8 cellular contexts compared by ENCODE assay signal in genomic region chr1:244653439-244654283, GRCh38. TPM values are rescaled to one million over a fixed set of nuclear protein-coding genes. Genes with fewer than 3 reads are reported as not detected.
DNase-seq lines count a peak whose midpoint lies in the region; ATAC-seq, FAIRE-seq and TF ChIP-seq lines count a peak whose summit lies in the region.

No MANE protein-coding gene starts in this region.

- no peak for FAIRE-seq in H1 (lab: Jason Lieb, UNC)

- H3K4me1 Mint-ChIP-seq in nephron progenitor cell: peaks cover 11% of the 10 kb centered on the region

- H3K36me3 ChIP-seq in H1 (ENCODE audit: control insufficient read depth in 2 of 4, insufficient read depth in 4 of 4, low read length in 3 of 4): peaks cover 0 to 15% (median 4%) of the 10 kb centered on the region in 4 experiments; a peak in 3 of 8 replicates

- H3K27ac ChIP-seq in H1 (ENCODE audit: low read depth, low read length): peak overlapping the region; percentile 74; the same call in 1 of the 2 replicates

- POLR2A ChIA-PET in H1 (lab: Charles Lee; ENCODE audit: partially characterized antibody): interaction anchor here (0.7 to 1.4 kb wide), 11 partner anchors 9 to 192 kb away, joined by 3 to 6 read pairs (median 4); partner anchors contain the start of gene CATSPERE

- peaks cover 2 to 19% (median 11%) of the 10 kb centered on the region in 4 experiments; a peak in 6 of 7 replicates for H3K4me1 ChIP-seq in H1 (replicated peaks in 1 of 4; ENCODE audit: control insufficient read depth in 3 of 4, insufficient read depth in 4 of 4, low read length in 3 of 4)

- H3K36me3 Mint-ChIP-seq in nephron progenitor cell (ENCODE audit: low read depth): peaks cover 24% of the 10 kb centered on the region

- no peak overlapping the region for H2BK15ac ChIP-seq in H1 (ENCODE audit: low read length)

- peak overlapping the region; percentile 83; the same call in 1 of the 2 replicates for H4K8ac ChIP-seq in H1 (ENCODE audit: extremely low read depth, insufficient read depth, low read length)

- no peak overlapping the region for H3K4me3 Mint-ChIP-seq in nephron progenitor cell

- H3K4me3 ChIP-seq in H1 (ENCODE audit: extremely low read depth in 1 of 4, insufficient read depth in 2 of 4, low read depth in 3 of 4, low read length in 4 of 4): peak overlapping the region; percentile 76 to 89 (median 88)

- CTCF ChIA-PET in H1 (lab: Charles Lee; ENCODE audit: partially characterized antibody): interaction anchor here (0.9 to 4.4 kb wide), 3 partner anchors 11 to 49 kb away, joined by 4 to 20 read pairs (median 4); no protein-coding TSS in a partner anchor

- H3K9me3 Mint-ChIP-seq in nephron progenitor cell: peaks cover 8% of the 10 kb centered on the region

- no peak overlapping the region for H3K14ac ChIP-seq in H1 (ENCODE audit: insufficient read length)

- no peaks in the 10 kb centered on the region for H3K27me3 ChIP-seq in H1 (replicated peaks in 1 of 4; ENCODE audit: control insufficient read depth in 3 of 4, extremely low read depth in 1 of 4, insufficient read depth in 3 of 4, low read length in 3 of 4)

- peak overlapping the region; percentile 63 to 87 for H3K4me2 ChIP-seq in H1 (ENCODE audit: insufficient read depth in 1 of 2, low read depth in 2 of 2, low read length in 2 of 2)

- peak overlapping the region; percentile 75 to 88 (median 82) for H3K9ac ChIP-seq in H1 (replicated peaks in 1 of 4; ENCODE audit: extremely low read depth in 1 of 4, low read depth in 3 of 4, low read length in 3 of 4)

- H3K79me2 ChIP-seq in H1 (ENCODE audit: control insufficient read depth in 1 of 2, insufficient read depth in 2 of 2, low read length in 2 of 2): peaks cover 25 to 54% of the 10 kb centered on the region in 2 experiments

- no peak overlapping the region for H2AFZ ChIP-seq in H1 (ENCODE audit: low read length)

- H3K23me2 ChIP-seq in H1 (ENCODE audit: low read depth, low read length): peaks cover 2% of the 10 kb centered on the region; the same call in 1 of the 2 replicates

- ATAC-seq in GM21529 (IDR thresholded peaks at IDR 0.05; ENCODE audit: unreplicated experiment) (no peak), GM19397 (IDR thresholded peaks at IDR 0.05; ENCODE audit: unreplicated experiment) (no peak)

- DNase-seq in NCI-H1092 treated with DMSO at 0.1 percent for 48 hours (lab: John Stamatoyannopoulos, UW) (peak; percentile 20), NCI-H1092 (lab: John Stamatoyannopoulos, UW) (no peak), NCI-H345 (lab: John Stamatoyannopoulos, UW) (peak; percentile 25), H1 (ENCODE audit: low read depth in 1 of 2, low spot score in 2 of 2) (no peak), nephron progenitor cell (peak; percentile 49), SKM-1 treated with dmso at 0.1 percent for 144 hours (lab: John Stamatoyannopoulos, UW; ENCODE audit: unreplicated experiment) (no peak)

- peaks cover 1 to 8% of the 10 kb centered on the region in 2 experiments for H4K20me1 ChIP-seq in H1 (replicated peaks in 1 of 2; ENCODE audit: control insufficient read depth in 1 of 2, insufficient read depth in 2 of 2, low read length in 2 of 2)

- H2BK5ac ChIP-seq in H1 (ENCODE audit: low read depth, low read length): peak overlapping the region; percentile 30; the same call in 1 of the 2 replicates

- no peaks in the 10 kb centered on the region for H3K9me3 ChIP-seq in H1 (ENCODE audit: insufficient read depth in 2 of 2, low read depth in 1 of 2, low read length in 1 of 2)

- peak overlapping the region; percentile 30 for H3K4ac ChIP-seq in H1 (replicated peaks; ENCODE audit: insufficient read length, low read depth, low read length)

- peak overlapping the region; percentile 55 for H3K56ac ChIP-seq in H1 (replicated peaks; ENCODE audit: insufficient read length, low read depth, low read length)

- no peak for TF ChIP-seq POLR2A in H1 (IDR thresholded peaks at IDR 0.05; ENCODE audit: control extremely low read depth in 1 of 2, low read depth in 2 of 2, low read length in 2 of 2)

- H3K18ac ChIP-seq in H1 (ENCODE audit: extremely low read depth, low read length): peak overlapping the region; percentile 26

- no peak overlapping the region for H4K5ac ChIP-seq in H1 (ENCODE audit: insufficient read length, low read depth, low read length)

- no peak for TF ChIP-seq EP300 in H1 (IDR thresholded peaks at IDR 0.05; ENCODE audit: borderline replicate concordance in 1 of 2, low read depth in 2 of 2, low read length in 2 of 2)

- TF ChIP-seq CTCF in H1 (IDR thresholded peaks at IDR 0.05; ENCODE audit: control extremely low read depth in 1 of 3, insufficient read depth in 1 of 3, low read depth in 1 of 3, low read length in 3 of 3): no peak
- TF ChIP-seq CTCF in nephron progenitor cell (IDR thresholded peaks at IDR 0.05): no peak

- peaks cover 15% of the 10 kb centered on the region for H3K27me3 Mint-ChIP-seq in nephron progenitor cell (ENCODE audit: low read depth, poor library complexity)

- H4K91ac ChIP-seq in H1 (replicated peaks; ENCODE audit: insufficient read length, low read length): peak overlapping the region; percentile 22

- H2BK20ac ChIP-seq in H1 (ENCODE audit: low read length): no peak overlapping the region

- no peak overlapping the region for H3K27ac Mint-ChIP-seq in nephron progenitor cell

- H2BK12ac ChIP-seq in H1 (ENCODE audit: low read depth, low read length): no peak overlapping the region

- no peak overlapping the region for H2BK120ac ChIP-seq in H1 (replicated peaks; ENCODE audit: low read depth, low read length)

- 2% methylated on average over 33 of the region's 38 CpGs; no CpG with 5 or more reads in 1 of the 2 experiments for WGBS in H1 (ENCODE audit: extremely low coverage in 1 of 2, insufficient coverage in 1 of 2, insufficient read length in 1 of 2, insufficient replicate concordance in 2 of 2, low coverage in 1 of 2, low lambda C conversion rate in 2 of 2, missing lambda C conversion rate in 1 of 2), 2 experiments

- H2AK5ac ChIP-seq in H1 (ENCODE audit: low read depth, low read length): no peak overlapping the region

- peaks cover 3% of the 10 kb centered on the region; the same call in 1 of the 2 replicates for H3K79me1 ChIP-seq in H1 (ENCODE audit: low read depth, low read length)

- no peak overlapping the region for H3K23ac ChIP-seq in H1 (ENCODE audit: insufficient read length)

- TF ChIP-seq RAD21 in H1 (IDR thresholded peaks at IDR 0.05 in 1 of 2, conservative IDR thresholded peaks at IDR 0.05 in 1 of 2; ENCODE audit: low read depth in 2 of 2, low read length in 2 of 2): no peak

TF ChIP-seq in H1, 55 proteins besides CTCF, POLR2A, EP300 and RAD21 (continues in another document):
- TF ChIP-seq CEBPB (IDR thresholded peaks at IDR 0.05; ENCODE audit: low read depth, low read length): peak; percentile 69; the same call in 1 of the 2 replicates

RNA-seq across cellular contexts. Expression of gene DESI2, which starts 0.7 kb away (rescaled TPM):
- 105 and 110 TPM in 2 replicates for total RNA-seq in H1 (2021; fragmentation: NEBNext Ultra II Directional; extraction: Animal tissue kit (Norgen Biotek cat#: 25700))
- polyA plus RNA-seq in H1 (2011; rRNA removed): 36.1 and 54.0 TPM in 2 replicates
- polyA plus RNA-seq in H1 (2011; cell fraction: cytosol; rRNA removed): 48.2 TPM
- 38.4 TPM for polyA plus RNA-seq in H1 (2011; cell fraction: nucleus; rRNA removed)
- polyA plus RNA-seq in H1 (2012, experiment 1 of 2): 43.5 to 72.3 TPM (median 47.2 TPM) in 4 replicates
- 13.5 TPM for polyA plus RNA-seq in H1 (2012, experiment 2 of 2)
- 41.5 TPM for polyA plus RNA-seq in H1 (2013, experiment 1 of 2)
- 43.0 TPM for polyA plus RNA-seq in H1 (2013, experiment 2 of 2)
- 92.4 and 110 TPM in 2 replicates for polyA minus RNA-seq in H1 (2011; rRNA and poly(A)+ RNA removed)
- polyA minus RNA-seq in H1 (2011; cell fraction: cytosol; rRNA and poly(A)+ RNA removed): 57.2 TPM
- polyA minus RNA-seq in H1 (2011; cell fraction: nucleus; rRNA and poly(A)+ RNA removed): 71.3 TPM

Comparison
In these comparisons a context has a peak if more than half of its experiments do, and no peak if none do; other contexts are left out.
1. DNase-seq: peak in NCI-H1092 treated with DMSO at 0.1 percent for 48 hours (single experiment), NCI-H345 (single experiment) and nephron progenitor cell (single experiment); none in NCI-H1092 (single experiment), H1 (0 of 2) and SKM-1 treated with dmso at 0.1 percent for 144 hours (single experiment).